1 cellular context compared by ENCODE assay signal in the genomic region with DNA sequence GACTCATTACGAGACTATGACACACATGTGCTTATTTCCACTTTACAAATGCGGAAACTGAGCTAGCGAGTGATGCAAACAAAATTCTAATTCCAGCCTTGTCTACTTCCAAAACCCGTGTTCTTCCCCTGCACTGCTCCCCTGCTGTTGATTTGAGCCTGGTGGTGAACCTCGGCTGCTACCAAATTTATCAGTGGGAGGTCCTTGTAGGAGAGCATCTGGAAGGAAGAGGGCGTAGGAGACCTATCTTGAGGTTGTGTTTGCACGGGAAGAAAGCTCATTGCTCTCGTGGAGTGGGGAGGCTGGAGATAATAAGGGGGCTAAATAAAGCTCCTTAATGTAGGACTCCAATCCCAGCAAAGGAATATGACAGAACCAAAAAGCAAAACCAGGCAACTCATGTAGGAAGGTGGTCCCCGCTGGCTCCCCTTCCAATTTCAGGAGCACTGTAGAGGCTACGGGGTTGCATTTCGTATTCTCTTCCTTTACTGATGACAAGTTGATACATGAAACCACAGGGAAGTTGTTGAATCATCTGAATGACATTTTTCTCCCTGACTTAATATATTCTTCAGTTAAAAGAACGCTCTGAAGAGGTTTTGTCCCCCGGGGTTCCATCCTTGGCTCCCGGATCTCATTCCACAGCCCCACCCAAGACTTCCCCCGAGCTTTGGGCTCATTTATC.
TF ChIP-seq lines count a peak whose summit lies in the region.

No MANE protein-coding gene starts in this region.

TF ChIP-seq in H1, 55 proteins besides CTCF, POLR2A, EP300 and RAD21:
- no peak for TF ChIP-seq RNF2 (IDR thresholded peaks at IDR 0.05; ENCODE audit: borderline replicate concordance, low read depth, low read length, missing control alignments, poor library complexity, severe bottlenecking)
- TF ChIP-seq CBX8 (IDR thresholded peaks at IDR 0.05; ENCODE audit: borderline replicate concordance, low read depth, low read length), result no peak
- TF ChIP-seq RFX5 (IDR thresholded peaks at IDR 0.05; ENCODE audit: borderline replicate concordance, low read depth, low read length), result no peak
- TF ChIP-seq SIN3A (conservative IDR thresholded peaks at IDR 0.05 in 1 of 2, IDR thresholded peaks at IDR 0.05 in 1 of 2; ENCODE audit: low read depth in 1 of 2, low read length in 2 of 2), result no peak
- no peak for TF ChIP-seq TAF1 (IDR thresholded peaks at IDR 0.05; ENCODE audit: low read depth, low read length)
- TF ChIP-seq JUN (IDR thresholded peaks at IDR 0.05; ENCODE audit: low read depth, low read length), result no peak
- TF ChIP-seq RXRA (IDR thresholded peaks at IDR 0.05; ENCODE audit: insufficient read depth, low read depth, low read length), result no peak
